ENCODE assay signal across 18 cellular contexts in the genomic region with DNA sequence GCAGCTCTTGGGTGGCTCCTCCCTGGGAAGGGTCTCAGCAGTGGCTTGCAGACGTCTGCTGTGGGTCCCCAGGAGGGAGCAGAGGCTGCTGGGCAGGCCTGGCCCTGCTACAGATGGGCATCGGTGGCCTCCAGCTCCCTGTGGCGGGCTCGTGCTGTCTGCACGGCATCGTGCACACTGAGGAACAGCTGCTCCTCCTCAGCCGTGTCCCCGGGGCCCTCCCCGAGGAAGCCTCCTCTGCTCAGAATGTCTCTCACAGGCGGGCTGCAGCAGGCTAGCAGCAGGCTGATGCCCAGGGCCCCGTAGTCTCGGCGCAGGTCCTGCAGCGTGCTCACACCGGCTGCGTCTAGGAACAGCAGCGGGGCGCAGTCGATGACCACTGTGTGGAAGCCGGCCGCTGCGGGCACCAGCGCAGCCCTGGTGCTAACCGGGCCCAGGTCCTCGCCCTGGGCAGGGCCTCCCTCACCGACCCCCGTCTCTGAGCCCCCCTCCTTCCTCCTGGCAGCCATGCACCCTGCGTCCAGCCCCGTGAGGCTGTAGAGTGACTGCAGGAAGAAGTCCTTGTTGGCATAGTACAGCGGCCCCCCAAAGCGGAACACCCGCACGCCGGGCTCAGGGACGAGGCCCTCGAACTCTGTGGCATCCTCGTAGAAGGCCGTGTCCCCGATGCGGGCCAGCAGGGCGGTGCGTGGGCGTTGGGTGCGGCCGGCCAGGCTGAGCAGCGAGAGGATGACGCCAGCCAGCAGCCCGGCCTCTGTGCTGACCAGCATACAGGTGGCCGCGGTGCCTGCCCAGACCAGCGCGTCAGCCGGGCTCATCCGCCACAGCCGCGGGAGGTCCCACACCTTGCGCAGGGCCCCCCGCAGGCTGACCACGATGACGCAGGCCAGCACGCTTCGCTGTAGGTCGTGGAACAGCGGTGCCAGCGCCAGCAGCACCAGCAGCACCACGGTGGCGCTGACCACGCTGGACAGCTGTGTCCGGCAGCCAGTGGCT. TPM values are rescaled to one million over a fixed set of nuclear protein-coding genes. Genes with fewer than 3 reads are reported as not detected.
DNase-seq lines count a peak whose midpoint lies in the region; ATAC-seq, FAIRE-seq and TF ChIP-seq lines count a peak whose summit lies in the region.
"Had no signal": no experiment of that assay in that cellular context is flagged by ENCODE, and none has a peak within 500 bp of the region (broad histone marks: within the 10 kb centered on the region; RNA-seq: fewer than 3 reads in every experiment).

No MANE protein-coding gene starts in this region.

- no peak for ATAC-seq in Right ventricle myocardium inferior
- ATAC-seq in Right ventricle myocardium superior (ENCODE audit: poor library complexity): no peak
- no peak for ATAC-seq in DND-41 (ENCODE audit: insufficient read depth, low read depth)
- ATAC-seq in K562: no peak
- ATAC-seq: A549, Panc1 had no signal

- H3K4me2 ChIP-seq in DND-41 (ENCODE audit: insufficient read depth, low read length) (peak overlapping the region; percentile 83), K562 (ENCODE audit: insufficient read depth, low read length) (no peak overlapping the region), trophoblast cell (ENCODE audit: low read length) (no peak overlapping the region)

- no peak overlapping the region for H4K12ac ChIP-seq in trophoblast cell (ENCODE audit: low read depth, low read length)

- no peaks in the 10 kb centered on the region for H3K9me3 ChIP-seq in DND-41 (ENCODE audit: insufficient read depth, low read length, severe bottlenecking)
- H3K9me3 ChIP-seq in K562 (replicated peaks; ENCODE audit: control insufficient read depth, insufficient read depth, low read depth, low read length): no peaks in the 10 kb centered on the region; the same call in 1 of the 2 replicates
- H3K9me3 ChIP-seq in trophoblast cell (ENCODE audit: insufficient read depth, low read depth, low read length): no peaks in the 10 kb centered on the region
- H3K9me3 ChIP-seq: A549, HAP-1 had no signal

- no peak overlapping the region for H3K18ac ChIP-seq in trophoblast cell (ENCODE audit: low read length)

- H3K27ac ChIP-seq in DND-41 (ENCODE audit: low read length) (no peak overlapping the region), K562 (ENCODE audit: extremely low read depth, low read depth, low read length) (no peak overlapping the region), trophoblast cell (ENCODE audit: low read depth, low read length) (no peak overlapping the region)
- H3K27ac ChIP-seq: HL-60 had no signal

- H3K27me3 Mint-ChIP-seq in activated T-helper 2 cell treated with anti-CD3 and anti-CD28 coated beads, Interferon-gamma antibody, Interleukin-2, Interleukin-4, amounts not matched to agents 10 μg/mL and 5 μg/mL and 100 μg/mL, durations not matched to agents 14 hours and 24 hours and 36 hours (ENCODE audit: low read depth): no peaks in the 10 kb centered on the region

- TF ChIP-seq CTCF in DND-41 (IDR thresholded peaks at IDR 0.05; ENCODE audit: borderline replicate concordance, extremely low read depth, low read length, poor library complexity, severe bottlenecking) (no peak), K562 (IDR thresholded peaks at IDR 0.05 in 2 of 3, conservative IDR thresholded peaks at IDR 0.05 in 1 of 3; ENCODE audit: insufficient read depth in 2 of 3, low read depth in 1 of 3, low read length in 3 of 3) (no peak)

- H3K9me1 ChIP-seq in K562 (ENCODE audit: control insufficient read depth, insufficient read depth, low read length): no peaks in the 10 kb centered on the region

- peaks cover 31% of the 10 kb centered on the region for H3K36me3 ChIP-seq in DND-41 (ENCODE audit: insufficient read depth, low read length)
- peaks cover 22% of the 10 kb centered on the region; the same call in 1 of the 3 replicates for H3K36me3 ChIP-seq in K562 (ENCODE audit: control insufficient read depth, insufficient read depth, low read length)
- H3K36me3 ChIP-seq in trophoblast cell (ENCODE audit: control insufficient read depth in 1 of 2, insufficient read depth in 2 of 2, low read length in 2 of 2): no peaks in the 10 kb centered on the region
- H3K36me3 ChIP-seq: HAP-1 had no signal

- peaks cover 29% of the 10 kb centered on the region for H4K20me1 ChIP-seq in DND-41 (ENCODE audit: insufficient read depth, low read length)
- H4K20me1 ChIP-seq in K562 (replicated peaks; ENCODE audit: control insufficient read depth, insufficient read depth, low read length): no peaks in the 10 kb centered on the region

- no peak for FAIRE-seq in K562 (lab: Jason Lieb, UNC)
- no peak for FAIRE-seq in RCC 7860 (lab: Jason Lieb, UNC)
- FAIRE-seq: A549 had no signal

- no TSS peak for BruUV-seq in K562 (replicated peaks; lab: Mats Ljungman, UMichigan)

- DNase-seq in Right ventricle myocardium inferior (ENCODE audit: missing footprints): peak; percentile 58
- DNase-seq in Right ventricle myocardium superior: no peak
- DNase-seq in DND-41: no peak
- DNase-seq in K562 (ENCODE audit: extremely low read depth in 1 of 4, low spot score in 3 of 4): no peak
- DNase-seq in trophoblast cell: peak; percentile 86 to 92
- DNase-seq in NCI-H2107 (lab: John Stamatoyannopoulos, UW): no peak
- DNase-seq in RCC 7860 (ENCODE audit: low spot score): no peak
- DNase-seq in activated T-helper 2 cell treated with anti-CD3 and anti-CD28 coated beads, Interferon-gamma antibody, Interleukin-2, Interleukin-4, amounts not matched to agents 10 μg/mL and 5 μg/mL and 100 μg/mL, durations not matched to agents 14 hours and 24 hours and 36 hours (ENCODE audit: low spot score): no peak
- DNase-seq: COR-L47, MV-4-11, NCI-H1417 treated with DMSO at 0.1 percent for 48 hours, NCI-H1930, SHP77 treated with DMSO at 0.1 percent for 48 hours had no signal

- no peak overlapping the region for H3K14ac ChIP-seq in trophoblast cell (ENCODE audit: low read length)

- H2BK120ac ChIP-seq in trophoblast cell (ENCODE audit: insufficient read depth, low read length, poor library complexity): no peak overlapping the region

- no peak overlapping the region for H2BK12ac ChIP-seq in trophoblast cell (ENCODE audit: low read length)

- H3K36me3 Mint-ChIP-seq in activated T-helper 2 cell treated with anti-CD3 and anti-CD28 coated beads, Interferon-gamma antibody, Interleukin-2, Interleukin-4, amounts not matched to agents 10 μg/mL and 5 μg/mL and 100 μg/mL, durations not matched to agents 14 hours and 24 hours and 36 hours (ENCODE audit: low read depth): no peaks in the 10 kb centered on the region

- CTCF ChIA-PET in K562 (lab: Yijun Ruan, JAX; ENCODE audit: low intra/inter-chr PET ratio): no interaction called here

- H3K27ac Mint-ChIP-seq in activated T-helper 2 cell treated with anti-CD3 and anti-CD28 coated beads, Interferon-gamma antibody, Interleukin-2, Interleukin-4, amounts not matched to agents 10 μg/mL and 5 μg/mL and 100 μg/mL, durations not matched to agents 14 hours and 24 hours and 36 hours: no peak overlapping the region
- H3K27ac Mint-ChIP-seq: CD14-positive monocyte had no signal

- no peak overlapping the region for H3K23ac ChIP-seq in trophoblast cell (ENCODE audit: low read length)

- intact Hi-C loops in Right ventricle myocardium inferior (cut with DNase I) (loop anchor here (5.0 to 10.0 kb wide), 2 partner anchors 54 to 247 kb away; partner anchors contain the start of genes GAK and TMEM175), Right ventricle myocardium superior (cut with DNase I) (no loop called here), K562 (cut with micrococcal nuclease) (loop anchor here (5.0 to 10.0 kb wide), 4 partner anchors 207 to 304 kb away; partner anchors contain the start of gene SLC49A3)
- intact Hi-C loops in activated T-helper 2 cell treated with anti-CD3 and anti-CD28 coated beads, Interferon-gamma antibody, Interleukin-2, Interleukin-4, amounts not matched to agents 10 μg/mL and 5 μg/mL and 100 μg/mL, durations not matched to agents 14 hours and 24 hours and 36 hours (cut with micrococcal nuclease): loop anchor here (5.0 kb wide), 1 partner anchor 207 kb away; no protein-coding TSS in a partner anchor

- H3K79me1 ChIP-seq in trophoblast cell (ENCODE audit: low read length): no peaks in the 10 kb centered on the region

- no peaks in the 10 kb centered on the region for H3K27me3 ChIP-seq in DND-41 (ENCODE audit: insufficient read depth, low read length, poor library complexity)
- no peaks in the 10 kb centered on the region for H3K27me3 ChIP-seq in K562 (ENCODE audit: control insufficient read depth in 2 of 2, insufficient read depth in 2 of 2, low read length in 2 of 2)
- H3K27me3 ChIP-seq in trophoblast cell (ENCODE audit: insufficient read depth, low read length): no peaks in the 10 kb centered on the region

- H3K79me2 ChIP-seq in DND-41 (ENCODE audit: insufficient read depth, low read length) (peaks cover 27% of the 10 kb centered on the region), K562 (ENCODE audit: control insufficient read depth, insufficient read depth, low read length) (peaks cover 34% of the 10 kb centered on the region), trophoblast cell (ENCODE audit: control insufficient read depth, insufficient read depth, low read length, poor library complexity) (no peaks in the 10 kb centered on the region)

- in situ Hi-C loops in K562 (cut with MboI): no loop called here

- TF ChIP-seq EP300 in K562 (IDR thresholded peaks at IDR 0.05; ENCODE audit: low read length): no peak

- H3K4me3 ChIP-seq in DND-41 (ENCODE audit: low read depth in 1 of 2, low read length in 2 of 2) (no peak overlapping the region; a peak in 1 of 4 replicates), K562 (no peak overlapping the region), trophoblast cell (ENCODE audit: low read depth, low read length) (no peak overlapping the region)
- H3K4me3 ChIP-seq: A549, HAP-1 had no signal

- H3K4me3 Mint-ChIP-seq in activated T-helper 2 cell treated with anti-CD3 and anti-CD28 coated beads, Interferon-gamma antibody, Interleukin-2, Interleukin-4, amounts not matched to agents 10 μg/mL and 5 μg/mL and 100 μg/mL, durations not matched to agents 14 hours and 24 hours and 36 hours (ENCODE audit: low read depth): no peak overlapping the region

- peaks cover 34% of the 10 kb centered on the region for H3K4me1 ChIP-seq in DND-41 (ENCODE audit: insufficient read depth, low read length)
- H3K4me1 ChIP-seq in K562 (replicated peaks in 1 of 2; ENCODE audit: control insufficient read depth in 2 of 2, insufficient read depth in 2 of 2, low read length in 2 of 2): peaks cover 39 to 83% of the 10 kb centered on the region in 2 experiments
- peaks cover 5 to 11% of the 10 kb centered on the region in 2 experiments for H3K4me1 ChIP-seq in trophoblast cell (ENCODE audit: control insufficient read depth in 1 of 2, insufficient read depth in 2 of 2, low read length in 2 of 2)

- H2BK5ac ChIP-seq in trophoblast cell (ENCODE audit: low read depth, low read length, poor library complexity): no peak overlapping the region

- no peak overlapping the region for H4K91ac ChIP-seq in trophoblast cell (ENCODE audit: low read depth, low read length)

- POLR2A ChIA-PET in K562 (lab: Yijun Ruan, JAX): interaction anchor here (0.6 to 0.9 kb wide), 3 partner anchors 10 to 388 kb away, joined by 3 to 7 read pairs (median 4); no protein-coding TSS in a partner anchor

- no peak overlapping the region for H3K9ac ChIP-seq in DND-41 (ENCODE audit: low read depth, low read length)
- peak overlapping the region in 1 of 2 experiments; percentile 90; a peak in 1 of 4 replicates for H3K9ac ChIP-seq in K562 (ENCODE audit: insufficient read depth in 1 of 2, low read depth in 2 of 2, low read length in 2 of 2)
- H3K9ac ChIP-seq in trophoblast cell (ENCODE audit: low read length): no peak overlapping the region

- no peaks in the 10 kb centered on the region for H3K9me3 Mint-ChIP-seq in activated T-helper 2 cell treated with anti-CD3 and anti-CD28 coated beads, Interferon-gamma antibody, Interleukin-2, Interleukin-4, amounts not matched to agents 10 μg/mL and 5 μg/mL and 100 μg/mL, durations not matched to agents 14 hours and 24 hours and 36 hours
- H3K9me3 Mint-ChIP-seq: CD14-positive monocyte had no signal

- H2AK5ac ChIP-seq in trophoblast cell (ENCODE audit: low read length): no peak overlapping the region

- no peak overlapping the region for H3K4ac ChIP-seq in trophoblast cell (ENCODE audit: low read depth, low read length)

- TF ChIP-seq POLR2A in K562 (conservative IDR thresholded peaks at IDR 0.05): no peak

- H4K8ac ChIP-seq in trophoblast cell (ENCODE audit: low read depth, low read length): no peak overlapping the region

- H3K4me1 Mint-ChIP-seq in activated T-helper 2 cell treated with anti-CD3 and anti-CD28 coated beads, Interferon-gamma antibody, Interleukin-2, Interleukin-4, amounts not matched to agents 10 μg/mL and 5 μg/mL and 100 μg/mL, durations not matched to agents 14 hours and 24 hours and 36 hours (ENCODE audit: low read depth): peaks cover 17% of the 10 kb centered on the region

- 90% methylated on average over 34 of the region's 69 CpGs for WGBS in K562 (ENCODE audit: insufficient coverage, low coverage, missing lambda C conversion rate)
- WGBS in trophoblast cell (ENCODE audit: extremely low coverage, insufficient coverage, insufficient read length): no CpG with 5 or more reads among the region's 69 CpGs

- H2AFZ ChIP-seq in DND-41 (ENCODE audit: low read depth, low read length): no peak overlapping the region
- H2AFZ ChIP-seq in K562 (ENCODE audit: low read depth, low read length): no peak overlapping the region
- no peak overlapping the region for H2AFZ ChIP-seq in trophoblast cell (ENCODE audit: insufficient read depth, low read length, poor library complexity)

- no peak for TF ChIP-seq RAD21 in K562 (CRISPR knock-in tag; conservative IDR thresholded peaks at IDR 0.05 in 1 of 2, IDR thresholded peaks at IDR 0.05 in 1 of 2)

RNA-seq across cellular contexts. Expression of gene IDUA, which starts 2.2 kb away (rescaled TPM):
- total RNA-seq in Right ventricle myocardium inferior (8.6 TPM), Right ventricle myocardium superior (8.4 TPM), K562 (2014; rRNA removed) (9.9 and 10.1 TPM in 2 replicates), K562 (2014; rRNA removed; fragmentation: Illumina TruSeq; extraction: Trizol) (0.26 and 0.69 TPM in 2 replicates), K562 (2015; rRNA removed; fragmentation: Illumina TruSeq; extraction: Trizol) (3.1 and 4.8 TPM in 2 replicates), K562 (2021) (13.6 and 16.1 TPM in 2 replicates)
- total RNA-seq in K562 (2011; cell fraction: chromatin; rRNA removed; ENCODE audit: low replicate concordance): 7.8 and 35.6 TPM in 2 replicates
- 35.8 and 36.4 TPM in 2 replicates for total RNA-seq in K562 (2011; cell fraction: nucleolus; rRNA removed)
- total RNA-seq in K562 (2011; cell fraction: nucleoplasm; rRNA removed): 12.5 and 18.8 TPM in 2 replicates
- polyA plus RNA-seq in K562 (2011; rRNA removed) (1.2 and 2.2 TPM in 2 replicates), K562 (2014; fragmentation: Illumina TruSeq; extraction: Trizol) (0.30 and 1.2 TPM in 2 replicates), K562 (2014; fragmentation: Nextera tagmentation; extraction: Ambion mirVana) (under 1 TPM; 0.04 to 0.13 TPM), K562 (2014; rRNA removed) (11.2 and 14.1 TPM in 2 replicates)
- polyA plus RNA-seq in K562 (2011; cell fraction: cytosol; rRNA removed): 0.90 and 2.8 TPM in 2 replicates
- polyA plus RNA-seq in K562 (2011; cell fraction: nucleus; rRNA removed): 34.5 and 72.8 TPM in 2 replicates
- polyA plus RNA-seq in K562 (2012): 9.8 and 26.2 TPM in 2 replicates
- polyA minus RNA-seq in K562 (2011; rRNA and poly(A)+ RNA removed): 0.36 and 0.70 TPM in 2 replicates
- polyA minus RNA-seq in K562 (2011; cell fraction: cytosol; rRNA and poly(A)+ RNA removed): 7.3 and 13.7 TPM in 2 replicates
- 10.0 and 12.1 TPM in 2 replicates for polyA minus RNA-seq in K562 (2011; cell fraction: nucleus; rRNA and poly(A)+ RNA removed)
- polyA plus RNA-seq in trophoblast cell (2013): 2.0 and 2.2 TPM in 2 replicates
- total RNA-seq in activated T-helper 2 cell treated with anti-CD3 and anti-CD28 coated beads, Interferon-gamma antibody, Interleukin-2, Interleukin-4, amounts not matched to agents 10 μg/mL and 5 μg/mL and 100 μg/mL, durations not matched to agents 14 hours and 24 hours and 36 hours: 23.6 and 25.5 TPM in 2 replicates

RNA-seq across cellular contexts. Expression of gene SLC26A1, which starts 4.2 kb away (rescaled TPM):
- not detected for total RNA-seq in Right ventricle myocardium inferior
- total RNA-seq in Right ventricle myocardium superior: 0.19 TPM
- 5.5 and 11.7 TPM in 2 replicates for total RNA-seq in K562 (2011; cell fraction: chromatin; rRNA removed; ENCODE audit: low replicate concordance)
- 8.4 and 9.3 TPM in 2 replicates for total RNA-seq in K562 (2011; cell fraction: nucleolus; rRNA removed)
- 4.1 and 4.2 TPM in 2 replicates for total RNA-seq in K562 (2011; cell fraction: nucleoplasm; rRNA removed)
- 1.6 TPM in 2 replicates for total RNA-seq in K562 (2014; rRNA removed)
- total RNA-seq in K562 (2014; rRNA removed; fragmentation: Illumina TruSeq; extraction: Trizol): 0.40 and 0.96 TPM in 2 replicates
- total RNA-seq in K562 (2015; rRNA removed; fragmentation: Illumina TruSeq; extraction: Trizol): 1.8 and 2.2 TPM in 2 replicates
- 3.1 and 4.2 TPM in 2 replicates for total RNA-seq in K562 (2021)
- polyA plus RNA-seq in K562 (2011; rRNA removed): 0.95 and 2.0 TPM in 2 replicates
- 1.0 and 2.7 TPM in 2 replicates for polyA plus RNA-seq in K562 (2011; cell fraction: cytosol; rRNA removed)
- polyA plus RNA-seq in K562 (2011; cell fraction: nucleus; rRNA removed): 9.1 and 12.1 TPM in 2 replicates
- 4.4 and 8.2 TPM in 2 replicates for polyA plus RNA-seq in K562 (2012)
- 0.56 and 0.69 TPM in 2 replicates for polyA plus RNA-seq in K562 (2014; fragmentation: Illumina TruSeq; extraction: Trizol)
- polyA plus RNA-seq in K562 (2014; fragmentation: Nextera tagmentation; extraction: Ambion mirVana): under 1 TPM; 0.11 to 0.24 TPM
- 1.4 and 2.1 TPM in 2 replicates for polyA plus RNA-seq in K562 (2014; rRNA removed)
- polyA minus RNA-seq in K562 (2011; rRNA and poly(A)+ RNA removed): 0.51 and 0.74 TPM in 2 replicates
- 1.7 TPM in 2 replicates for polyA minus RNA-seq in K562 (2011; cell fraction: cytosol; rRNA and poly(A)+ RNA removed)
- polyA minus RNA-seq in K562 (2011; cell fraction: nucleus; rRNA and poly(A)+ RNA removed): 3.9 and 6.3 TPM in 2 replicates
- 0.10 TPM in 1 of 2 replicates, not detected in the other for polyA plus RNA-seq in trophoblast cell (2013)
- 0.23 TPM in 1 of 2 replicates, not detected in the other for total RNA-seq in activated T-helper 2 cell treated with anti-CD3 and anti-CD28 coated beads, Interferon-gamma antibody, Interleukin-2, Interleukin-4, amounts not matched to agents 10 μg/mL and 5 μg/mL and 100 μg/mL, durations not matched to agents 14 hours and 24 hours and 36 hours

RNA-seq across cellular contexts. Expression of gene DGKQ, which starts 15.7 kb away (rescaled TPM):
- total RNA-seq in Right ventricle myocardium inferior: 3.8 TPM
- total RNA-seq in Right ventricle myocardium superior: 3.3 TPM
- 27.1 and 96.1 TPM in 2 replicates for total RNA-seq in K562 (2011; cell fraction: chromatin; rRNA removed; ENCODE audit: low replicate concordance)
- 70.2 and 86.6 TPM in 2 replicates for total RNA-seq in K562 (2011; cell fraction: nucleolus; rRNA removed)
- 28.7 and 35.0 TPM in 2 replicates for total RNA-seq in K562 (2011; cell fraction: nucleoplasm; rRNA removed)
- total RNA-seq in K562 (2014; rRNA removed): 17.0 and 19.1 TPM in 2 replicates
- total RNA-seq in K562 (2014; rRNA removed; fragmentation: Illumina TruSeq; extraction: Trizol): 1.2 and 1.7 TPM in 2 replicates
- total RNA-seq in K562 (2015; rRNA removed; fragmentation: Illumina TruSeq; extraction: Trizol): 6.1 and 6.3 TPM in 2 replicates
- 18.4 and 22.0 TPM in 2 replicates for total RNA-seq in K562 (2021)
- 5.6 and 6.8 TPM in 2 replicates for polyA plus RNA-seq in K562 (2011; rRNA removed)
- polyA plus RNA-seq in K562 (2011; cell fraction: cytosol; rRNA removed): 5.6 and 16.4 TPM in 2 replicates
- polyA plus RNA-seq in K562 (2011; cell fraction: nucleus; rRNA removed): 86.6 and 144 TPM in 2 replicates
- 13.1 and 23.6 TPM in 2 replicates for polyA plus RNA-seq in K562 (2012)
- polyA plus RNA-seq in K562 (2014; fragmentation: Illumina TruSeq; extraction: Trizol): 2.6 and 7.3 TPM in 2 replicates
- polyA plus RNA-seq in K562 (2014; fragmentation: Nextera tagmentation; extraction: Ambion mirVana): under 1 TPM; 0.17 to 0.27 TPM
- polyA plus RNA-seq in K562 (2014; rRNA removed): 15.3 and 15.7 TPM in 2 replicates
- polyA minus RNA-seq in K562 (2011; rRNA and poly(A)+ RNA removed): 1.9 and 2.5 TPM in 2 replicates
- 5.5 and 7.7 TPM in 2 replicates for polyA minus RNA-seq in K562 (2011; cell fraction: cytosol; rRNA and poly(A)+ RNA removed)
- polyA minus RNA-seq in K562 (2011; cell fraction: nucleus; rRNA and poly(A)+ RNA removed): 17.1 and 17.2 TPM in 2 replicates
- polyA plus RNA-seq in trophoblast cell (2013): 4.2 TPM in 2 replicates
- 13.0 and 14.4 TPM in 2 replicates for total RNA-seq in activated T-helper 2 cell treated with anti-CD3 and anti-CD28 coated beads, Interferon-gamma antibody, Interleukin-2, Interleukin-4, amounts not matched to agents 10 μg/mL and 5 μg/mL and 100 μg/mL, durations not matched to agents 14 hours and 24 hours and 36 hours

RNA-seq across cellular contexts. Expression of gene FGFRL1, which starts 22.4 kb away (rescaled TPM):
- total RNA-seq in Right ventricle myocardium inferior: 21.0 TPM
- 22.2 TPM for total RNA-seq in Right ventricle myocardium superior
- 24.3 and 107 TPM in 2 replicates for total RNA-seq in K562 (2011; cell fraction: chromatin; rRNA removed; ENCODE audit: low replicate concordance)
- 71.6 and 76.2 TPM in 2 replicates for total RNA-seq in K562 (2011; cell fraction: nucleolus; rRNA removed)
- total RNA-seq in K562 (2011; cell fraction: nucleoplasm; rRNA removed): 78.9 and 124 TPM in 2 replicates
- 21.6 and 30.7 TPM in 2 replicates for total RNA-seq in K562 (2014; rRNA removed)
- 5.3 and 7.1 TPM in 2 replicates for total RNA-seq in K562 (2014; rRNA removed; fragmentation: Illumina TruSeq; extraction: Trizol)
- 10.4 and 11.4 TPM in 2 replicates for total RNA-seq in K562 (2015; rRNA removed; fragmentation: Illumina TruSeq; extraction: Trizol)
- total RNA-seq in K562 (2021): 45.6 and 49.9 TPM in 2 replicates
- 14.6 and 18.3 TPM in 2 replicates for polyA plus RNA-seq in K562 (2011; rRNA removed)
- 39.0 and 72.2 TPM in 2 replicates for polyA plus RNA-seq in K562 (2011; cell fraction: cytosol; rRNA removed)
- 55.9 and 72.5 TPM in 2 replicates for polyA plus RNA-seq in K562 (2011; cell fraction: nucleus; rRNA removed)
- polyA plus RNA-seq in K562 (2012): 28.5 and 35.1 TPM in 2 replicates
- polyA plus RNA-seq in K562 (2014; fragmentation: Illumina TruSeq; extraction: Trizol): 17.1 and 25.2 TPM in 2 replicates
- under 1 TPM; 0.34 to 0.53 TPM for polyA plus RNA-seq in K562 (2014; fragmentation: Nextera tagmentation; extraction: Ambion mirVana)
- polyA plus RNA-seq in K562 (2014; rRNA removed): 15.1 and 15.6 TPM in 2 replicates
- 73.8 and 144 TPM in 2 replicates for polyA minus RNA-seq in K562 (2011; rRNA and poly(A)+ RNA removed)
- 42.8 and 52.2 TPM in 2 replicates for polyA minus RNA-seq in K562 (2011; cell fraction: cytosol; rRNA and poly(A)+ RNA removed)
- polyA minus RNA-seq in K562 (2011; cell fraction: nucleus; rRNA and poly(A)+ RNA removed): 20.8 and 21.0 TPM in 2 replicates
- 17.6 and 18.3 TPM in 2 replicates for polyA plus RNA-seq in trophoblast cell (2013)
- total RNA-seq in activated T-helper 2 cell treated with anti-CD3 and anti-CD28 coated beads, Interferon-gamma antibody, Interleukin-2, Interleukin-4, amounts not matched to agents 10 μg/mL and 5 μg/mL and 100 μg/mL, durations not matched to agents 14 hours and 24 hours and 36 hours: 17.5 TPM in 2 replicates

RNA-seq across cellular contexts. Expression of gene TMEM175, which starts 56.8 kb away (rescaled TPM):
- total RNA-seq in Right ventricle myocardium inferior (17.4 TPM), Right ventricle myocardium superior (14.9 TPM), K562 (2014; rRNA removed) (14.9 and 17.7 TPM in 2 replicates), K562 (2014; rRNA removed; fragmentation: Illumina TruSeq; extraction: Trizol) (2.4 and 3.7 TPM in 2 replicates), K562 (2015; rRNA removed; fragmentation: Illumina TruSeq; extraction: Trizol) (9.4 and 9.5 TPM in 2 replicates), K562 (2021) (13.8 and 16.9 TPM in 2 replicates)
- total RNA-seq in K562 (2011; cell fraction: chromatin; rRNA removed; ENCODE audit: low replicate concordance): 55.5 and 132 TPM in 2 replicates
- 80.9 and 84.2 TPM in 2 replicates for total RNA-seq in K562 (2011; cell fraction: nucleolus; rRNA removed)
- total RNA-seq in K562 (2011; cell fraction: nucleoplasm; rRNA removed): 71.0 and 82.0 TPM in 2 replicates
- polyA plus RNA-seq in K562 (2011; rRNA removed) (11.4 and 28.9 TPM in 2 replicates), K562 (2014; fragmentation: Illumina TruSeq; extraction: Trizol) (8.5 and 21.5 TPM in 2 replicates), K562 (2014; fragmentation: Nextera tagmentation; extraction: Ambion mirVana) (under 1 TPM; 0.13 to 0.18 TPM), K562 (2014; rRNA removed) (22.5 and 30.9 TPM in 2 replicates)
- 31.2 and 37.1 TPM in 2 replicates for polyA plus RNA-seq in K562 (2011; cell fraction: cytosol; rRNA removed)
- polyA plus RNA-seq in K562 (2011; cell fraction: nucleus; rRNA removed): 373 and 570 TPM in 2 replicates
- polyA plus RNA-seq in K562 (2012): 18.3 and 42.2 TPM in 2 replicates
- polyA minus RNA-seq in K562 (2011; rRNA and poly(A)+ RNA removed): 7.2 and 7.6 TPM in 2 replicates
- 8.2 and 14.5 TPM in 2 replicates for polyA minus RNA-seq in K562 (2011; cell fraction: cytosol; rRNA and poly(A)+ RNA removed)
- 27.3 and 30.2 TPM in 2 replicates for polyA minus RNA-seq in K562 (2011; cell fraction: nucleus; rRNA and poly(A)+ RNA removed)
- 13.5 and 15.8 TPM in 2 replicates for polyA plus RNA-seq in trophoblast cell (2013)
- total RNA-seq in activated T-helper 2 cell treated with anti-CD3 and anti-CD28 coated beads, Interferon-gamma antibody, Interleukin-2, Interleukin-4, amounts not matched to agents 10 μg/mL and 5 μg/mL and 100 μg/mL, durations not matched to agents 14 hours and 24 hours and 36 hours: 11.8 and 12.9 TPM in 2 replicates

Comparison
In these comparisons a context has a peak if more than half of its experiments do, and no peak if none do; other contexts are left out.
1. DNase-seq: peak in Right ventricle myocardium inferior (single experiment) and trophoblast cell (2 of 2); none in Right ventricle myocardium superior (single experiment), DND-41 (single experiment), K562 (0 of 4), NCI-H2107 (single experiment), RCC 7860 (single experiment) and activated T-helper 2 cell treated with anti-CD3 and anti-CD28 coated beads, Interferon-gamma antibody, Interleukin-2, Interleukin-4, amounts not matched to agents 10 μg/mL and 5 μg/mL and 100 μg/mL, durations not matched to agents 14 hours and 24 hours and 36 hours (single experiment).